22 cellular contexts compared by ENCODE assay signal in the genomic region with DNA sequence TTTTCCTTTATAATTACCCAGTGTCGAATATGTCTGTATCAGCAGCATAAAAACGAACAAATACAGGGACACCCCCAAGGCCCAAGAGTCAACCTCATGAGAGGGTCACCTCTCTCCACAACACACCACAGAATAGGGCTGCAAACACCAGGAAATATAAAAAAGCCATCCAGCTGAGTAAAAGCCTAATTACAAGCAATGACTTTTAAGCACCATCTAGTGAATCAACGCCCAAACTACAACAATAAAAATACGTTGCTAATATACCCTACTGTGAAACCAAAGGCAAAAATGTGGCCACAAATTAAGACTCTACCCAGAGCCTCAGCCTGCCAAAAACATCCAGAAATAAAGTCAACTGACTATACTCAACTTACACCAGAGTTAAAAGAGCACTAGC.
A peak's percentile ranks its signal among the peaks of the same experiment; 100 is the strongest.
DNase-seq lines count a peak whose midpoint lies in the region; ATAC-seq and TF ChIP-seq lines count a peak whose summit lies in the region.
"Had no signal": no experiment of that assay in that cellular context is flagged by ENCODE, and none has a peak within 500 bp of the region (broad histone marks: within the 10 kb centered on the region; RNA-seq: fewer than 3 reads in every experiment).

No MANE protein-coding gene starts in this region.

- POLR2A ChIA-PET in SK-N-SH (lab: Yijun Ruan, JAX) = no interaction called here

- ATAC-seq in SK-N-SH treated with all-trans-retinoic acid at 6 μM for 48 hours (no peak), HG03442 (IDR thresholded peaks at IDR 0.05; ENCODE audit: unreplicated experiment) (no peak), lower lobe of right lung (no peak)
- ATAC-seq: heart right ventricle, T-cell had no signal

- intact Hi-C loops in lower lobe of right lung (cut with DNase I) = no loop called here

- CTCF ChIA-PET in SK-N-SH (lab: Yijun Ruan, JAX) = no interaction called here

- TF ChIP-seq RAD21 in SK-N-SH (IDR thresholded peaks at IDR 0.05; ENCODE audit: low read length) = peak; percentile 30; the same call in 1 of the 2 replicates

- H3K9ac ChIP-seq in SK-N-SH (no peak overlapping the region), adipocyte (ENCODE audit: low read length) (no peak overlapping the region)

- no peaks in the 10 kb centered on the region for H4K20me1 ChIP-seq in SK-N-SH (ENCODE audit: insufficient read depth)

- WGBS in SK-N-SH (ENCODE audit: low lambda C conversion rate) = 31% methylated on average over 4 of the region's 4 CpGs

- H3K36me3 ChIP-seq in SK-N-SH (replicated peaks in 1 of 2; ENCODE audit: control insufficient read depth in 1 of 2, insufficient read depth in 2 of 2, low read length in 1 of 2) (no peaks in the 10 kb centered on the region), adipocyte (ENCODE audit: control insufficient read depth, insufficient read depth, low read length, severe bottlenecking) (no peaks in the 10 kb centered on the region), lower lobe of right lung (no peaks in the 10 kb centered on the region)
- H3K36me3 ChIP-seq: adrenal gland, heart right ventricle, right atrium auricular region, suprapubic skin had no signal

- H3K27ac ChIP-seq in SK-N-SH (ENCODE audit: low read depth in 2 of 2, low read length in 1 of 2) (no peak overlapping the region), lower lobe of right lung (no peak overlapping the region)
- H3K27ac ChIP-seq: adrenal gland, heart right ventricle, right atrium auricular region, suprapubic skin had no signal

- no peaks in the 10 kb centered on the region for H3K9me3 ChIP-seq in SK-N-SH
- no peaks in the 10 kb centered on the region for H3K9me3 ChIP-seq in adipocyte (ENCODE audit: control insufficient read depth, low read length)
- no peaks in the 10 kb centered on the region for H3K9me3 ChIP-seq in lower lobe of right lung
- H3K9me3 ChIP-seq: adrenal gland, right atrium auricular region, suprapubic skin had no signal

- TF ChIP-seq EP300 in SK-N-SH (IDR thresholded peaks at IDR 0.05; ENCODE audit: borderline replicate concordance in 1 of 2, low read depth in 1 of 2, low read length in 1 of 2) = no peak

- DNase-seq in SK-N-SH (no peak), NCI-H748 (lab: John Stamatoyannopoulos, UW; ENCODE audit: unreplicated experiment) (peak; percentile 66), adipocyte (ENCODE audit: low read depth) (peak; percentile 2), renal cortical epithelial cell (ENCODE audit: low read depth) (peak; percentile 1), lower lobe of right lung (no peak), NCI-H774 (lab: John Stamatoyannopoulos, UW) (no peak)
- DNase-seq: activated effector memory CD4-positive, alpha-beta T cell treated with anti-CD3 and anti-CD28 coated beads, Interleukin-2, amount 50 U/mL, for 16 hours; adrenal gland; COR-L47; cortex of kidney; heart right ventricle; NCI-H1694 treated with DMSO at 0.1 percent for 48 hours; NCI-H226; NK-92 treated with Interleukin-12 subunit alpha and Interleukin-12 subunit beta, amount 100 ng/mL, for 24 hours; nucleus accumbens; Right ventricle myocardium superior; stimulated activated CD4-positive, alpha-beta T cell treated with anti-CD3 and anti-CD28 coated beads, Interleukin-15, amount 100 ng/mL, for 24 hours; T-cell had no signal

- TF ChIP-seq CTCF in SK-N-SH (IDR thresholded peaks at IDR 0.05) (no peak), lower lobe of right lung (IDR thresholded peaks at IDR 0.05) (no peak)

- H2AFZ ChIP-seq in SK-N-SH (ENCODE audit: low read depth) = no peak overlapping the region

- no peaks in the 10 kb centered on the region for H3K4me1 ChIP-seq in SK-N-SH (ENCODE audit: control insufficient read depth in 1 of 2, insufficient read depth in 2 of 2, low read depth in 1 of 2, low read length in 1 of 2)
- no peaks in the 10 kb centered on the region for H3K4me1 ChIP-seq in adipocyte (ENCODE audit: control insufficient read depth, insufficient read depth, low read length)
- H3K4me1 ChIP-seq in lower lobe of right lung = no peaks in the 10 kb centered on the region
- H3K4me1 ChIP-seq: adrenal gland, heart right ventricle, right atrium auricular region, suprapubic skin had no signal

- no peaks in the 10 kb centered on the region for H3K79me2 ChIP-seq in SK-N-SH (ENCODE audit: insufficient read depth)

- H3K9me2 ChIP-seq in SK-N-SH = no peaks in the 10 kb centered on the region

- no peaks in the 10 kb centered on the region for H3F3A ChIP-seq in SK-N-SH (replicated peaks; ENCODE audit: insufficient read depth)

- no peak overlapping the region for H3K4me2 ChIP-seq in SK-N-SH

- H3K27me3 ChIP-seq in SK-N-SH (ENCODE audit: insufficient read depth) = no peaks in the 10 kb centered on the region
- no peaks in the 10 kb centered on the region for H3K27me3 ChIP-seq in adipocyte (replicated peaks; ENCODE audit: control insufficient read depth, insufficient read depth, low read length)
- H3K27me3 ChIP-seq in lower lobe of right lung (ENCODE audit: low read depth) = no peaks in the 10 kb centered on the region
- H3K27me3 ChIP-seq: adrenal gland, heart right ventricle, right atrium auricular region, suprapubic skin had no signal

- no peak overlapping the region for H3K4me3 ChIP-seq in SK-N-SH (ENCODE audit: low read depth in 2 of 2, low read length in 1 of 2)
- H3K4me3 ChIP-seq in adipocyte (ENCODE audit: low read length) = no peak overlapping the region
- no peak overlapping the region for H3K4me3 ChIP-seq in lower lobe of right lung
- H3K4me3 ChIP-seq: adrenal gland, heart right ventricle, right atrium auricular region, suprapubic skin had no signal

TF ChIP-seq in SK-N-SH, 30 proteins besides CTCF, POLR2A, EP300 and RAD21 (continues in another document):
- TF ChIP-seq ZBTB33 (IDR thresholded peaks at IDR 0.05; ENCODE audit: borderline replicate concordance, low read depth) (no peak), PBX3 (IDR thresholded peaks at IDR 0.05) (no peak)

TF ChIP-seq in SK-N-SH treated with all-trans-retinoic acid at 6 μM for 48 hours, 23 proteins besides CTCF, POLR2A, EP300 and RAD21:
- TF ChIP-seq TOX (CRISPR knock-in tag; IDR thresholded peaks at IDR 0.05; ENCODE audit: borderline replicate concordance) = no peak
- no peak for TF ChIP-seq OSR1 (CRISPR knock-in tag; IDR thresholded peaks at IDR 0.05)
- no peak for TF ChIP-seq ISL1 (CRISPR knock-in tag; IDR thresholded peaks at IDR 0.05)
- TF ChIP-seq, protein P1, sequence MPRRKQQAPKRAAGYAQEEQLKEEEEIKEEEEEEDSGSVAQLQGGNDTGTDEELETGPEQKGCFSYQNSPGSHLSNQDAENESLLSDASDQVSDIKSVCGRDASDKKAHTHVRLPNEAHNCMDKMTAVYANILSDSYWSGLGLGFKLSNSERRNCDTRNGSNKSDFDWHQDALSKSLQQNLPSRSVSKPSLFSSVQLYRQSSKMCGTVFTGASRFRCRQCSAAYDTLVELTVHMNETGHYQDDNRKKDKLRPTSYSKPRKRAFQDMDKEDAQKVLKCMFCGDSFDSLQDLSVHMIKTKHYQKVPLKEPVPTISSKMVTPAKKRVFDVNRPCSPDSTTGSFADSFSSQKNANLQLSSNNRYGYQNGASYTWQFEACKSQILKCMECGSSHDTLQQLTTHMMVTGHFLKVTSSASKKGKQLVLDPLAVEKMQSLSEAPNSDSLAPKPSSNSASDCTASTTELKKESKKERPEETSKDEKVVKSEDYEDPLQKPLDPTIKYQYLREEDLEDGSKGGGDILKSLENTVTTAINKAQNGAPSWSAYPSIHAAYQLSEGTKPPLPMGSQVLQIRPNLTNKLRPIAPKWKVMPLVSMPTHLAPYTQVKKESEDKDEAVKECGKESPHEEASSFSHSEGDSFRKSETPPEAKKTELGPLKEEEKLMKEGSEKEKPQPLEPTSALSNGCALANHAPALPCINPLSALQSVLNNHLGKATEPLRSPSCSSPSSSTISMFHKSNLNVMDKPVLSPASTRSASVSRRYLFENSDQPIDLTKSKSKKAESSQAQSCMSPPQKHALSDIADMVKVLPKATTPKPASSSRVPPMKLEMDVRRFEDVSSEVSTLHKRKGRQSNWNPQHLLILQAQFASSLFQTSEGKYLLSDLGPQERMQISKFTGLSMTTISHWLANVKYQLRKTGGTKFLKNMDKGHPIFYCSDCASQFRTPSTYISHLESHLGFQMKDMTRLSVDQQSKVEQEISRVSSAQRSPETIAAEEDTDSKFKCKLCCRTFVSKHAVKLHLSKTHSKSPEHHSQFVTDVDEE (CRISPR knock-in tag; IDR thresholded peaks at IDR 0.05) = no peak
- no peak for TF ChIP-seq ZC3H10 (CRISPR knock-in tag; IDR thresholded peaks at IDR 0.05)
- TF ChIP-seq TCF4 (CRISPR knock-in tag; IDR thresholded peaks at IDR 0.05; ENCODE audit: borderline replicate concordance) = no peak
- TF ChIP-seq RARB (CRISPR knock-in tag; IDR thresholded peaks at IDR 0.05) = no peak
TF ChIP-seq in SK-N-SH treated with all-trans-retinoic acid at 6 μM for 48 hours: peak in this region for 0.

Comparison
In these comparisons a context has a peak if more than half of its experiments do, and no peak if none do; other contexts are left out.
1. DNase-seq: peak in NCI-H748 (single experiment), adipocyte (single experiment) and renal cortical epithelial cell (single experiment); none in SK-N-SH (single experiment), lower lobe of right lung (single experiment) and NCI-H774 (single experiment).